Comparison of ENCODE assay signal across 10 cellular contexts in the genomic region with DNA sequence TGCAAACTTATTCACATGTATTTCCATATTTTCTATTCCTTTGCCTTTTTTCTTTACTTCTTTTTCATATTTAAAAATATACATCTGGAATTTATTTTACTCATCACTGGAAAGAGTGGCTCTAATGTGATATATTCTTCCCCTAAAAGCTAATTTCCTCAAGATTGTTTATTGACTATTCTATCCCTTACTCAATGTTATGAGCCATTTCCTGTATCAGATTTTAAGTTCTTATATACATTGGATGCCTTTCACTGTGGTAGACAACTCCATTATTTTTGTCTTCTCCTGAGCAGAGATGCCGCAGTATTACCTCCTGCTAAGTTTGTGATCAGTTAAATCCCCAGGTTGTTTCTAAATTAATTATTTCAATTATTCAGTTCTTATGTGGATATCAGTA.
"Had no signal": no experiment of that assay in that cellular context is flagged by ENCODE, and none has a peak within 500 bp of the region (broad histone marks: within the 10 kb centered on the region; RNA-seq: fewer than 3 reads in every experiment).

No MANE protein-coding gene starts in this region.

- FAIRE-seq: HTR-8/SVneo had no signal

- DNase-seq: GM23248, GOT3, H7, HFFc6, Karpas-422, KBM-7 had no signal

- H3K4me3 ChIP-seq: GM23248, HAP-1 had no signal

- H3K27ac ChIP-seq: GM23248, KMS-11 had no signal

- H3K4me1 ChIP-seq: HAP-1 had no signal

- H3K9me3 ChIP-seq: HAP-1 had no signal

- H3K36me3 ChIP-seq: HAP-1 had no signal

- H2AFZ ChIP-seq: GM23248 had no signal

- H3K9ac ChIP-seq: GM23248, KMS-11 had no signal

- H3K4me2 ChIP-seq: KMS-11 had no signal

- ATAC-seq: HCT116 had no signal
